19 cellular contexts compared by ENCODE assay signal in the genomic region with DNA sequence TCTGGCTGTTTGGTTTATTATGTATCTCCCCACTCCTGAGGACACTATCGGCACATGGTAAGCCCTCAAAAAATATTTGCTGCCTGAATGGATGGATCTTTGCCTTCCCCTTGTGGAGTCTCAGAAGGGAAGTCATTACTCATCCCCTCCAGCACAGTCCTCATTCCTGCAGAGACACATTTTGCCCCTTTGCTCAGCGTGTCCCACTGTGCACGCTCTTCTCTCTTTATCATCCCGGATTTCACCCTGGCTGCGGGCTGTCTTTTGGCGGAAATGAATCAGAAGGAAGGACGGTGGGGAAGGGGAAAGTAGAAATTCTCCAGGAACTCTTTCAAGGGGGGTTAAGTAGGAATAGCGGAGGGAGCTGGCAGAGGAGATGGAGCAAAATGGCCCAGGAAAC.
DNase-seq lines count a peak whose midpoint lies in the region; ATAC-seq, FAIRE-seq and TF ChIP-seq lines count a peak whose summit lies in the region.
"Had no signal": no experiment of that assay in that cellular context is flagged by ENCODE, and none has a peak within 500 bp of the region (broad histone marks: within the 10 kb centered on the region; RNA-seq: fewer than 3 reads in every experiment).

No MANE protein-coding gene starts in this region.

- in situ Hi-C loops in HepG2 (cut with HindIII; ENCODE audit: extremely low pct_ligation_motif_present, low pct_unique_long_range_greater_than_20kb) = loop anchor here (10.0 to 25.0 kb wide), 2 partner anchors 525 to 748 kb away; no protein-coding TSS in a partner anchor

- no peak overlapping the region for H3K27ac ChIP-seq in HepG2 (ENCODE audit: extremely low read length, insufficient read depth, low read length)
- H3K27ac ChIP-seq: C4-2B, HL-60, RWPE1, SJCRH30 had no signal

- peaks cover 14% of the 10 kb centered on the region for H3K4me1 Mint-ChIP-seq in osteocyte (ENCODE audit: unreplicated experiment)

- FAIRE-seq in HepG2 (lab: Jason Lieb, UNC) = no peak

- H3K9ac ChIP-seq in HepG2 (ENCODE audit: insufficient read depth, low read depth, low read length) = no peak overlapping the region

- intact Hi-C loops in HepG2 (cut with micrococcal nuclease; ENCODE audit: unreplicated experiment) = no loop called here

- DNase-seq in EH (ENCODE audit: low read depth) = peak; percentile 29
- DNase-seq in NCI-H226 = peak; percentile 37
- DNase-seq in fibroblast of pulmonary artery (ENCODE audit: low read depth) = peak; percentile 30
- no peak for DNase-seq in osteocyte (ENCODE audit: extremely low spot score, unreplicated experiment)
- no peak for DNase-seq in effector CD4-positive, alpha-beta T cell
- no peak for DNase-seq in HepG2 (ENCODE audit: low spot score)
- DNase-seq in activated CD4-positive, CD25-positive, alpha-beta regulatory T cell treated with anti-CD3 and anti-CD28 coated beads, Interleukin-2, amount 50 U/mL, for 72 hours = no peak
- DNase-seq: DMS 273 treated with DMSO at 0.1 percent for 48 hours, KBM-7, NCI-H1436, NCI-H2029, NCI-H2171 treated with DMSO at 0.1 percent for 48 hours, NCI-H748 treated with DMSO at 0.1 percent for 48 hours, SJCRH30 had no signal

- ATAC-seq in HepG2 = no peak
- no peak for ATAC-seq in HG03432 (IDR thresholded peaks at IDR 0.05; ENCODE audit: unreplicated experiment)

- BruUV-seq in HepG2 (replicated peaks; lab: Mats Ljungman, UMichigan) = no TSS peak

- no peaks in the 10 kb centered on the region for H4K20me1 ChIP-seq in HepG2 (ENCODE audit: insufficient read depth, low read length)

- no peak overlapping the region for H2AFZ ChIP-seq in HepG2 (ENCODE audit: low read length)

- H3K4me3 Mint-ChIP-seq in osteocyte (ENCODE audit: unreplicated experiment) = peak overlapping the region; percentile 33

- H3K9me3 Mint-ChIP-seq in osteocyte (ENCODE audit: unreplicated experiment) = no peaks in the 10 kb centered on the region

- H3K4me2 ChIP-seq in HepG2 (ENCODE audit: low read depth, low read length) = no peak overlapping the region

- POLR2A ChIA-PET in HepG2 (lab: Yijun Ruan, JAX) = no interaction called here

- H3K79me2 ChIP-seq in HepG2 (ENCODE audit: insufficient read depth, low read length) = no peaks in the 10 kb centered on the region

- H3K9me3 ChIP-seq in HepG2 (ENCODE audit: low read length) = no peaks in the 10 kb centered on the region
- H3K9me3 ChIP-seq: HAP-1, SJCRH30 had no signal

- H3K27me3 Mint-ChIP-seq in osteocyte (ENCODE audit: unreplicated experiment) = no peaks in the 10 kb centered on the region

- no peaks in the 10 kb centered on the region for H3K36me3 ChIP-seq in HepG2 (replicated peaks in 1 of 2; ENCODE audit: control insufficient read depth in 1 of 2, insufficient read depth in 2 of 2, low read length in 2 of 2)
- H3K36me3 ChIP-seq: HAP-1, SJCRH30 had no signal

- 11% methylated on average over 8 of the region's 8 CpGs for WGBS in HepG2 (ENCODE audit: low lambda C conversion rate)

- no peak for TF ChIP-seq POLR2A in HepG2 (IDR thresholded peaks at IDR 0.05; ENCODE audit: insufficient read depth in 1 of 2, low read depth in 2 of 2, low read length in 2 of 2)

- H3K4me1 ChIP-seq in HepG2 (ENCODE audit: insufficient read depth, low read length) = no peaks in the 10 kb centered on the region
- H3K4me1 ChIP-seq: HAP-1, SJCRH30 had no signal

- TF ChIP-seq EP300 in HepG2 (IDR thresholded peaks at IDR 0.05; ENCODE audit: low read depth in 2 of 2, low read length in 2 of 2) = no peak
- TF ChIP-seq EP300 in HepG2 (CRISPR knock-in tag; IDR thresholded peaks at IDR 0.05; ENCODE audit: borderline replicate concordance) = no peak

- TF ChIP-seq CTCF in fibroblast of pulmonary artery (IDR thresholded peaks at IDR 0.05; ENCODE audit: low read length, missing control alignments) (no peak), osteocyte (IDR thresholded peaks at IDR 0.05) (no peak), HepG2 (CRISPR knock-in tag; IDR thresholded peaks at IDR 0.05) (no peak)

- H3K4me3 ChIP-seq in fibroblast of pulmonary artery (replicated peaks; ENCODE audit: low read depth, low read length) (no peak overlapping the region), HepG2 (replicated peaks in 1 of 3; ENCODE audit: insufficient read depth in 1 of 3, low read depth in 2 of 3, low read length in 3 of 3) (no peak overlapping the region)
- H3K4me3 ChIP-seq: HAP-1, SJCRH30 had no signal

- peaks cover 13 to 64% of the 10 kb centered on the region in 2 experiments; a peak in 4 of 5 replicates for H3K27me3 ChIP-seq in HepG2 (ENCODE audit: control insufficient read depth in 1 of 2, insufficient read depth in 2 of 2, low read length in 2 of 2)
- H3K27me3 ChIP-seq: SJCRH30 had no signal

- H3K27ac Mint-ChIP-seq in osteocyte (ENCODE audit: unreplicated experiment) = peak overlapping the region; percentile 40

- CTCF ChIA-PET in HepG2 (lab: Yijun Ruan, JAX; ENCODE audit: low intra/inter-chr PET ratio, low total read pairs) = no interaction called here

- H3K36me3 Mint-ChIP-seq in osteocyte (ENCODE audit: unreplicated experiment) = peaks cover 4% of the 10 kb centered on the region

- no peak for TF ChIP-seq RAD21 in HepG2 (CRISPR knock-in tag; IDR thresholded peaks at IDR 0.05)

TF ChIP-seq in HepG2, 621 proteins besides CTCF, POLR2A, EP300 and RAD21:
- TF ChIP-seq, protein P1, sequence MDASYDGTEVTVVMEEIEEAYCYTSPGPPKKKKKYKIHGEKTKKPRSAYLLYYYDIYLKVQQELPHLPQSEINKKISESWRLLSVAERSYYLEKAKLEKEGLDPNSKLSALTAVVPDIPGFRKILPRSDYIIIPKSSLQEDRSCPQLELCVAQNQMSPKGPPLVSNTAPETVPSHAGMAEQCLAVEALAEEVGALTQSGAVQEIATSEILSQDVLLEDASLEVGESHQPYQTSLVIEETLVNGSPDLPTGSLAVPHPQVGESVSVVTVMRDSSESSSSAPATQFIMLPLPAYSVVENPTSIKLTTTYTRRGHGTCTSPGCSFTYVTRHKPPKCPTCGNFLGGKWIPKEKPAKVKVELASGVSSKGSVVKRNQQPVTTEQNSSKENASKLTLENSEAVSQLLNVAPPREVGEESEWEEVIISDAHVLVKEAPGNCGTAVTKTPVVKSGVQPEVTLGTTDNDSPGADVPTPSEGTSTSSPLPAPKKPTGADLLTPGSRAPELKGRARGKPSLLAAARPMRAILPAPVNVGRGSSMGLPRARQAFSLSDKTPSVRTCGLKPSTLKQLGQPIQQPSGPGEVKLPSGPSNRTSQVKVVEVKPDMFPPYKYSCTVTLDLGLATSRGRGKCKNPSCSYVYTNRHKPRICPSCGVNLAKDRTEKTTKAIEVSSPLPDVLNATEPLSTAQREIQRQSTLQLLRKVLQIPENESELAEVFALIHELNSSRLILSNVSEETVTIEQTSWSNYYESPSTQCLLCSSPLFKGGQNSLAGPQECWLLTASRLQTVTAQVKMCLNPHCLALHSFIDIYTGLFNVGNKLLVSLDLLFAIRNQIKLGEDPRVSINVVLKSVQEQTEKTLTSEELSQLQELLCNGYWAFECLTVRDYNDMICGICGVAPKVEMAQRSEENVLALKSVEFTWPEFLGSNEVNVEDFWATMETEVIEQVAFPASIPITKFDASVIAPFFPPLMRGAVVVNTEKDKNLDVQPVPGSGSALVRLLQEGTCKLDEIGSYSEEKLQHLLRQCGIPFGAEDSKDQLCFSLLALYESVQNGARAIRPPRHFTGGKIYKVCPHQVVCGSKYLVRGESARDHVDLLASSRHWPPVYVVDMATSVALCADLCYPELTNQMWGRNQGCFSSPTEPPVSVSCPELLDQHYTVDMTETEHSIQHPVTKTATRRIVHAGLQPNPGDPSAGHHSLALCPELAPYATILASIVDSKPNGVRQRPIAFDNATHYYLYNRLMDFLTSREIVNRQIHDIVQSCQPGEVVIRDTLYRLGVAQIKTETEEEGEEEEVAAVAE (CRISPR knock-in tag; IDR thresholded peaks at IDR 0.05; ENCODE audit: borderline replicate concordance) = no peak
- TF ChIP-seq, protein P2, sequence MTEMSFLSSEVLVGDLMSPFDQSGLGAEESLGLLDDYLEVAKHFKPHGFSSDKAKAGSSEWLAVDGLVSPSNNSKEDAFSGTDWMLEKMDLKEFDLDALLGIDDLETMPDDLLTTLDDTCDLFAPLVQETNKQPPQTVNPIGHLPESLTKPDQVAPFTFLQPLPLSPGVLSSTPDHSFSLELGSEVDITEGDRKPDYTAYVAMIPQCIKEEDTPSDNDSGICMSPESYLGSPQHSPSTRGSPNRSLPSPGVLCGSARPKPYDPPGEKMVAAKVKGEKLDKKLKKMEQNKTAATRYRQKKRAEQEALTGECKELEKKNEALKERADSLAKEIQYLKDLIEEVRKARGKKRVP (CRISPR knock-in tag; IDR thresholded peaks at IDR 0.05) = no peak
- TF ChIP-seq KMT2A (CRISPR knock-in tag; IDR thresholded peaks at IDR 0.05) = no peak
- TF ChIP-seq ZNF780A (CRISPR knock-in tag; IDR thresholded peaks at IDR 0.05) = no peak
- no peak for TF ChIP-seq GTF2F1 (IDR thresholded peaks at IDR 0.05; ENCODE audit: low read length)
- TF ChIP-seq, protein P3, sequence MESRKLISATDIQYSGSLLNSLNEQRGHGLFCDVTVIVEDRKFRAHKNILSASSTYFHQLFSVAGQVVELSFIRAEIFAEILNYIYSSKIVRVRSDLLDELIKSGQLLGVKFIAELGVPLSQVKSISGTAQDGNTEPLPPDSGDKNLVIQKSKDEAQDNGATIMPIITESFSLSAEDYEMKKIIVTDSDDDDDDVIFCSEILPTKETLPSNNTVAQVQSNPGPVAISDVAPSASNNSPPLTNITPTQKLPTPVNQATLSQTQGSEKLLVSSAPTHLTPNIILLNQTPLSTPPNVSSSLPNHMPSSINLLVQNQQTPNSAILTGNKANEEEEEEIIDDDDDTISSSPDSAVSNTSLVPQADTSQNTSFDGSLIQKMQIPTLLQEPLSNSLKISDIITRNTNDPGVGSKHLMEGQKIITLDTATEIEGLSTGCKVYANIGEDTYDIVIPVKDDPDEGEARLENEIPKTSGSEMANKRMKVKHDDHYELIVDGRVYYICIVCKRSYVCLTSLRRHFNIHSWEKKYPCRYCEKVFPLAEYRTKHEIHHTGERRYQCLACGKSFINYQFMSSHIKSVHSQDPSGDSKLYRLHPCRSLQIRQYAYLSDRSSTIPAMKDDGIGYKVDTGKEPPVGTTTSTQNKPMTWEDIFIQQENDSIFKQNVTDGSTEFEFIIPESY (CRISPR knock-in tag; IDR thresholded peaks at IDR 0.05) = no peak

Comparison
In these comparisons a context has a peak if more than half of its experiments do, and no peak if none do; other contexts are left out.
1. DNase-seq: peak in EH (single experiment), NCI-H226 (single experiment) and fibroblast of pulmonary artery (single experiment); none in osteocyte (single experiment), effector CD4-positive, alpha-beta T cell (single experiment), HepG2 (single experiment) and activated CD4-positive, CD25-positive, alpha-beta regulatory T cell treated with anti-CD3 and anti-CD28 coated beads, Interleukin-2, amount 50 U/mL, for 72 hours (single experiment).